ENCODE assay signal across 19 cellular contexts in genomic region chr16:50027829-50028228, GRCh38. TPM values are rescaled to one million over a fixed set of nuclear protein-coding genes. Genes with fewer than 3 reads are reported as not detected.
DNase-seq lines count a peak whose midpoint lies in the region; ATAC-seq, FAIRE-seq and TF ChIP-seq lines count a peak whose summit lies in the region.
"Had no signal": no experiment of that assay in that cellular context is flagged by ENCODE, and none has a peak within 500 bp of the region (broad histone marks: within the 10 kb centered on the region; RNA-seq: fewer than 3 reads in every experiment).

No MANE protein-coding gene starts in this region.

- no peaks in the 10 kb centered on the region; the same call in 1 of the 2 replicates for H3K36me3 ChIP-seq in Loucy (ENCODE audit: insufficient read depth, low read length)
- H3K36me3 ChIP-seq in mesenchymal stem cell (ENCODE audit: control insufficient read depth in 1 of 2, insufficient read depth in 2 of 2, low read depth in 1 of 2, low read length in 2 of 2): peaks cover 7 to 42% of the 10 kb centered on the region in 2 experiments

- peaks cover 58% of the 10 kb centered on the region for H3K79me2 ChIP-seq in Loucy (ENCODE audit: insufficient read depth, low read length)

- no peak for TF ChIP-seq POLR2A in GM12891 (IDR thresholded peaks at IDR 0.05; ENCODE audit: low read depth, low read length)

- no peak overlapping the region for H3K23ac ChIP-seq in mesenchymal stem cell (ENCODE audit: low read length in 2 of 2)

- H3K27ac ChIP-seq in mesenchymal stem cell (ENCODE audit: low read length, poor library complexity, severe bottlenecking): no peak overlapping the region
- H3K27ac ChIP-seq: 22Rv1, A549, C4-2B had no signal

- H3K4me1 Mint-ChIP-seq in activated T-cell treated with anti-CD3 and anti-CD28 coated beads, Interleukin-2, amount 50 U/mL, for 24 hours (ENCODE audit: low read depth): peaks cover 31% of the 10 kb centered on the region
- H3K4me1 Mint-ChIP-seq in activated T-cell treated with anti-CD3 and anti-CD28 coated beads, Interleukin-2, amount 50 U/mL, for 4 hours (ENCODE audit: low read depth): peaks cover 18% of the 10 kb centered on the region

- H3K14ac ChIP-seq in mesenchymal stem cell (ENCODE audit: low read length in 2 of 2): no peak overlapping the region

- H3K9ac ChIP-seq in Loucy (ENCODE audit: low read depth, low read length, poor library complexity, severe bottlenecking) (no peak overlapping the region), mesenchymal stem cell (ENCODE audit: low read length) (peak overlapping the region; percentile 0)

- WGBS in mesenchymal stem cell: 100% methylated on average over 3 of the region's 5 CpGs

- H3K18ac ChIP-seq in mesenchymal stem cell (ENCODE audit: low read depth in 1 of 2, low read length in 2 of 2): no peak overlapping the region

- H3K9me2 ChIP-seq in Loucy (replicated peaks; ENCODE audit: low read depth, low read length): no peaks in the 10 kb centered on the region

- H3K27me3 ChIP-seq in Loucy (ENCODE audit: insufficient read depth, low read length, poor library complexity, severe bottlenecking): no peaks in the 10 kb centered on the region
- peaks cover 0 to 1% of the 10 kb centered on the region in 2 experiments for H3K27me3 ChIP-seq in mesenchymal stem cell (ENCODE audit: control insufficient read depth in 1 of 2, insufficient read depth in 1 of 2, low read length in 2 of 2)

- H2AFZ ChIP-seq in Loucy (ENCODE audit: low read length) (no peak overlapping the region), mesenchymal stem cell (ENCODE audit: low read depth, low read length) (no peak overlapping the region)

- H3K4me1 ChIP-seq in Loucy (ENCODE audit: insufficient read depth, low read length, poor library complexity, severe bottlenecking) (peaks cover 34% of the 10 kb centered on the region), mesenchymal stem cell (ENCODE audit: control insufficient read depth, insufficient read depth, low read depth, low read length) (peaks cover 8% of the 10 kb centered on the region)

- H2BK5ac ChIP-seq in mesenchymal stem cell (ENCODE audit: low read depth, low read length, poor library complexity, severe bottlenecking): no peak overlapping the region

- no peak overlapping the region for H2BK15ac ChIP-seq in mesenchymal stem cell (ENCODE audit: low read depth, poor library complexity, severe bottlenecking)

- no peak overlapping the region for H2BK12ac ChIP-seq in mesenchymal stem cell (ENCODE audit: low read length in 2 of 2)

- no peak for ATAC-seq in activated T-cell treated with anti-CD3 and anti-CD28 coated beads, Interleukin-2, amount 50 U/mL, for 4 hours
- ATAC-seq: A549 had no signal

- H4K8ac ChIP-seq in mesenchymal stem cell (ENCODE audit: low read length): no peak overlapping the region

- H3K4ac ChIP-seq in mesenchymal stem cell (ENCODE audit: low read depth in 1 of 2, low read length in 2 of 2): no peak overlapping the region

- no peak for FAIRE-seq in GM12891 (lab: Jason Lieb, UNC)
- FAIRE-seq: A549, H1, HTR-8/SVneo had no signal

- no peaks in the 10 kb centered on the region for H3K27me3 Mint-ChIP-seq in activated T-cell treated with anti-CD3 and anti-CD28 coated beads, Interleukin-2, amount 50 U/mL, for 24 hours
- no peaks in the 10 kb centered on the region for H3K27me3 Mint-ChIP-seq in activated T-cell treated with anti-CD3 and anti-CD28 coated beads, Interleukin-2, amount 50 U/mL, for 4 hours (ENCODE audit: low read depth)
- H3K27me3 Mint-ChIP-seq: CD4-positive, alpha-beta memory T cell; IgD-negative memory B cell had no signal

- H4K20me1 ChIP-seq in Loucy (ENCODE audit: insufficient read depth, low read length, poor library complexity, severe bottlenecking): peaks cover 24% of the 10 kb centered on the region

- H3K4me2 ChIP-seq in Loucy (ENCODE audit: low read depth, low read length, poor library complexity, severe bottlenecking) (peak overlapping the region; percentile 51), mesenchymal stem cell (ENCODE audit: low read length, poor library complexity, severe bottlenecking) (no peak overlapping the region)
- H3K4me2 ChIP-seq: A549 had no signal

- peak overlapping the region; percentile 5 for H3K27ac Mint-ChIP-seq in activated T-cell treated with anti-CD3 and anti-CD28 coated beads, Interleukin-2, amount 50 U/mL, for 24 hours
- H3K27ac Mint-ChIP-seq: H9, IgD-negative memory B cell had no signal

- peaks cover 14% of the 10 kb centered on the region for H3K79me1 ChIP-seq in mesenchymal stem cell (replicated peaks; ENCODE audit: low read length, poor library complexity, severe bottlenecking)

- H3K36me3 Mint-ChIP-seq in activated T-cell treated with anti-CD3 and anti-CD28 coated beads, Interleukin-2, amount 50 U/mL, for 24 hours (ENCODE audit: low read depth): peaks cover 58% of the 10 kb centered on the region
- H3K36me3 Mint-ChIP-seq in activated T-cell treated with anti-CD3 and anti-CD28 coated beads, Interleukin-2, amount 50 U/mL, for 4 hours (ENCODE audit: insufficient read depth): peaks cover 13% of the 10 kb centered on the region

- TF ChIP-seq CTCF in Loucy (conservative IDR thresholded peaks at IDR 0.05; ENCODE audit: low read length): no peak

- H3K9me3 Mint-ChIP-seq in activated T-cell treated with anti-CD3 and anti-CD28 coated beads, Interleukin-2, amount 50 U/mL, for 24 hours: no peaks in the 10 kb centered on the region
- no peaks in the 10 kb centered on the region for H3K9me3 Mint-ChIP-seq in activated T-cell treated with anti-CD3 and anti-CD28 coated beads, Interleukin-2, amount 50 U/mL, for 4 hours
- H3K9me3 Mint-ChIP-seq: CD4-positive, alpha-beta memory T cell; H9; IgD-negative memory B cell had no signal

- H3K4me3 Mint-ChIP-seq in activated T-cell treated with anti-CD3 and anti-CD28 coated beads, Interleukin-2, amount 50 U/mL, for 24 hours: no peak overlapping the region
- H3K4me3 Mint-ChIP-seq in activated T-cell treated with anti-CD3 and anti-CD28 coated beads, Interleukin-2, amount 50 U/mL, for 4 hours: no peak overlapping the region
- H3K4me3 Mint-ChIP-seq: H9, IgD-negative memory B cell had no signal

- H2BK120ac ChIP-seq in mesenchymal stem cell (ENCODE audit: low read depth, low read length): no peak overlapping the region

- DNase-seq in activated T-cell treated with anti-CD3 and anti-CD28 coated beads, Interleukin-2, amount 50 U/mL, for 24 hours: no peak
- no peak for DNase-seq in activated T-cell treated with anti-CD3 and anti-CD28 coated beads, Interleukin-2, amount 50 U/mL, for 4 hours
- DNase-seq in mesenchymal stem cell: no peak
- DNase-seq in SIG-M5 treated with dmso at 0.1 percent for 504 hours (lab: John Stamatoyannopoulos, UW; ENCODE audit: unreplicated experiment): no peak
- no peak for DNase-seq in GM12891 (ENCODE audit: insufficient read length, low spot score)
- no peak for DNase-seq in putamen (ENCODE audit: low spot score)
- DNase-seq: AML-193; CD4-positive, alpha-beta memory T cell; DMS153; DMS79; GF-D8; H9 had no signal

- peak overlapping the region; percentile 20 for H3K4me3 ChIP-seq in Loucy (ENCODE audit: low read length, poor library complexity, severe bottlenecking)
- H3K4me3 ChIP-seq in mesenchymal stem cell (ENCODE audit: insufficient read depth in 1 of 2, low read depth in 1 of 2, low read length in 2 of 2): no peak overlapping the region
- H3K4me3 ChIP-seq: A549 had no signal

- H2AK5ac ChIP-seq in mesenchymal stem cell (ENCODE audit: low read length, severe bottlenecking): no peak overlapping the region

- H3K9me3 ChIP-seq in Loucy (ENCODE audit: insufficient read depth, low read depth, low read length) (no peaks in the 10 kb centered on the region), mesenchymal stem cell (ENCODE audit: control insufficient read depth, low read length) (no peaks in the 10 kb centered on the region)
- H3K9me3 ChIP-seq: A549 had no signal

- H3F3A ChIP-seq in Loucy (ENCODE audit: low read depth): no peaks in the 10 kb centered on the region

- H4K91ac ChIP-seq in mesenchymal stem cell (ENCODE audit: low read length): no peak overlapping the region

TF ChIP-seq in GM12891, 5 proteins besides CTCF, POLR2A, EP300 and RAD21:
- TF ChIP-seq POLR2AphosphoS5 (IDR thresholded peaks at IDR 0.05; ENCODE audit: low read depth, low read length) (no peak), PAX5 (IDR thresholded peaks at IDR 0.05; ENCODE audit: insufficient read depth, low read length, severe bottlenecking) (no peak), POU2F2 (IDR thresholded peaks at IDR 0.05; ENCODE audit: low read depth, low read length) (no peak), SPI1 (IDR thresholded peaks at IDR 0.05; ENCODE audit: low read depth, low read length) (no peak), TAF1 (IDR thresholded peaks at IDR 0.05; ENCODE audit: low read depth, low read length) (no peak)
TF ChIP-seq in GM12891: peak in this region for 0.

RNA-seq across cellular contexts. Expression of gene CNEP1R1, which starts 2.8 kb away (rescaled TPM):
- 10 to 100 TPM; 16.2 to 20.0 (median 17.6) TPM for total RNA-seq in activated T-cell treated with anti-CD3 and anti-CD28 coated beads, Interleukin-2, amount 50 U/mL, for 4 hours
- 23.6 TPM for polyA plus RNA-seq in mesenchymal stem cell (2013, experiment 1 of 2)
- polyA plus RNA-seq in mesenchymal stem cell (2013, experiment 2 of 2): 25.4 TPM
- 6.6 TPM for polyA plus RNA-seq in GM12891 (2012; ENCODE audit: low read depth, missing spikeins)

RNA-seq across cellular contexts. Expression of gene HEATR3, which starts 37.9 kb away (rescaled TPM):
- 10 to 100 TPM; 20.9 to 25.0 (median 24.5) TPM for total RNA-seq in activated T-cell treated with anti-CD3 and anti-CD28 coated beads, Interleukin-2, amount 50 U/mL, for 4 hours
- polyA plus RNA-seq in mesenchymal stem cell (2013, experiment 1 of 2): 11.5 TPM
- polyA plus RNA-seq in mesenchymal stem cell (2013, experiment 2 of 2): 11.6 TPM
- polyA plus RNA-seq in GM12891 (2012; ENCODE audit: low read depth, missing spikeins): 7.7 TPM
